ENCODE assay signal across 8 cellular contexts in genomic region chr6:124870611-124871201, GRCh38.
DNase-seq lines count a peak whose midpoint lies in the region; ATAC-seq, FAIRE-seq and TF ChIP-seq lines count a peak whose summit lies in the region.

No MANE protein-coding gene starts in this region.

- no peaks in the 10 kb centered on the region for H3K27me3 ChIP-seq in H7 (ENCODE audit: control insufficient read depth, insufficient read depth, low read length)

- H3K27me3 Mint-ChIP-seq in activated CD8-positive, alpha-beta T cell treated with anti-CD3 and anti-CD28 coated beads for 36 hours: peaks cover 1% of the 10 kb centered on the region
- H3K27me3 Mint-ChIP-seq in activated CD8-positive, alpha-beta T cell treated with anti-CD3 and anti-CD28 coated beads, Interleukin-2, amount 10 ng/mL, durations not matched to agents 7 days and 5 days (ENCODE audit: low read depth): peaks cover under 1% of the 10 kb centered on the region
- H3K27me3 Mint-ChIP-seq in type B pancreatic cell: no peaks in the 10 kb centered on the region
- H3K27me3 Mint-ChIP-seq in activated T-cell treated with anti-CD3 and anti-CD28 coated beads, Interleukin-2, amount 50 U/mL, for 72 hours (ENCODE audit: low read depth): no peaks in the 10 kb centered on the region

- no peak for DNase-seq in activated CD8-positive, alpha-beta T cell treated with anti-CD3 and anti-CD28 coated beads for 36 hours
- no peak for DNase-seq in activated CD8-positive, alpha-beta T cell treated with anti-CD3 and anti-CD28 coated beads, Interleukin-2, amount 10 ng/mL, durations not matched to agents 7 days and 5 days
- DNase-seq in RWPE1 (ENCODE audit: low spot score) (peak; percentile 48), frontal cortex (ENCODE audit: low spot score in 2 of 2) (peak in 1 of 2 donors; percentile 13), type B pancreatic cell (ENCODE audit: extremely low spot score, unreplicated experiment) (no peak), NCI-H128 (lab: John Stamatoyannopoulos, UW; ENCODE audit: unreplicated experiment) (no peak), H7 (no peak)
- DNase-seq in activated T-cell treated with anti-CD3 and anti-CD28 coated beads, Interleukin-2, amount 50 U/mL, for 72 hours: no peak

- intact Hi-C loops in activated CD8-positive, alpha-beta T cell treated with anti-CD3 and anti-CD28 coated beads for 36 hours (cut with micrococcal nuclease): no loop called here

- CTCF ChIA-PET in activated CD8-positive, alpha-beta T cell treated with anti-CD3 and anti-CD28 coated beads for 36 hours (lab: Charles Lee): interaction anchor here (1.0 to 1.6 kb wide), 6 partner anchors 16 to 253 kb away, joined by 3 to 4 read pairs (median 3); no protein-coding TSS in a partner anchor
- CTCF ChIA-PET in activated CD8-positive, alpha-beta T cell treated with anti-CD3 and anti-CD28 coated beads, Interleukin-2, amount 10 ng/mL, durations not matched to agents 7 days and 5 days (lab: Charles Lee): interaction anchor here (1.1 to 1.8 kb wide), 2 partner anchors 242 to 244 kb away, joined by 4 read pairs; no protein-coding TSS in a partner anchor
- CTCF ChIA-PET in RWPE1 (lab: Yijun Ruan, JAX): interaction anchor here (0.6 to 1.6 kb wide), 12 partner anchors 9 to 428 kb away, joined by 3 to 27 read pairs (median 4); partner anchors contain the start of gene TPD52L1

- no peaks in the 10 kb centered on the region for H3K36me3 ChIP-seq in H7 (replicated peaks; ENCODE audit: control insufficient read depth, insufficient read depth, low read length)

- H3K9me3 Mint-ChIP-seq in activated CD8-positive, alpha-beta T cell treated with anti-CD3 and anti-CD28 coated beads for 36 hours: no peaks in the 10 kb centered on the region
- H3K9me3 Mint-ChIP-seq in activated CD8-positive, alpha-beta T cell treated with anti-CD3 and anti-CD28 coated beads, Interleukin-2, amount 10 ng/mL, durations not matched to agents 7 days and 5 days (ENCODE audit: insufficient read depth): no peaks in the 10 kb centered on the region
- H3K9me3 Mint-ChIP-seq in type B pancreatic cell: no peaks in the 10 kb centered on the region
- H3K9me3 Mint-ChIP-seq in activated T-cell treated with anti-CD3 and anti-CD28 coated beads, Interleukin-2, amount 50 U/mL, for 72 hours: no peaks in the 10 kb centered on the region

- H3K36me3 Mint-ChIP-seq in activated CD8-positive, alpha-beta T cell treated with anti-CD3 and anti-CD28 coated beads for 36 hours (ENCODE audit: low read depth): no peaks in the 10 kb centered on the region
- H3K36me3 Mint-ChIP-seq in activated CD8-positive, alpha-beta T cell treated with anti-CD3 and anti-CD28 coated beads, Interleukin-2, amount 10 ng/mL, durations not matched to agents 7 days and 5 days (ENCODE audit: low read depth): no peaks in the 10 kb centered on the region
- H3K36me3 Mint-ChIP-seq in type B pancreatic cell: no peaks in the 10 kb centered on the region
- no peaks in the 10 kb centered on the region for H3K36me3 Mint-ChIP-seq in activated T-cell treated with anti-CD3 and anti-CD28 coated beads, Interleukin-2, amount 50 U/mL, for 72 hours (ENCODE audit: insufficient read depth in 2 of 2)

- no peak overlapping the region for H3K4me3 Mint-ChIP-seq in activated CD8-positive, alpha-beta T cell treated with anti-CD3 and anti-CD28 coated beads for 36 hours
- H3K4me3 Mint-ChIP-seq in activated CD8-positive, alpha-beta T cell treated with anti-CD3 and anti-CD28 coated beads, Interleukin-2, amount 10 ng/mL, durations not matched to agents 7 days and 5 days: no peak overlapping the region
- H3K4me3 Mint-ChIP-seq in type B pancreatic cell: no peak overlapping the region
- no peak overlapping the region for H3K4me3 Mint-ChIP-seq in activated T-cell treated with anti-CD3 and anti-CD28 coated beads, Interleukin-2, amount 50 U/mL, for 72 hours

- no peak for ATAC-seq in activated CD8-positive, alpha-beta T cell treated with anti-CD3 and anti-CD28 coated beads for 36 hours
- ATAC-seq in activated CD8-positive, alpha-beta T cell treated with anti-CD3 and anti-CD28 coated beads, Interleukin-2, amount 10 ng/mL, durations not matched to agents 7 days and 5 days: no peak
- no peak for ATAC-seq in activated T-cell treated with anti-CD3 and anti-CD28 coated beads, Interleukin-2, amount 50 U/mL, for 72 hours (replicated peaks in 1 of 2)

- no peak overlapping the region for H3K27ac Mint-ChIP-seq in activated CD8-positive, alpha-beta T cell treated with anti-CD3 and anti-CD28 coated beads for 36 hours
- no peak overlapping the region for H3K27ac Mint-ChIP-seq in activated CD8-positive, alpha-beta T cell treated with anti-CD3 and anti-CD28 coated beads, Interleukin-2, amount 10 ng/mL, durations not matched to agents 7 days and 5 days
- H3K27ac Mint-ChIP-seq in type B pancreatic cell: no peak overlapping the region
- no peak overlapping the region for H3K27ac Mint-ChIP-seq in activated T-cell treated with anti-CD3 and anti-CD28 coated beads, Interleukin-2, amount 50 U/mL, for 72 hours

- no peak overlapping the region for H3K4me3 ChIP-seq in H7 (ENCODE audit: insufficient read depth, low read depth, low read length)

- POLR2A ChIA-PET in activated CD8-positive, alpha-beta T cell treated with anti-CD3 and anti-CD28 coated beads for 36 hours (lab: Charles Lee): no interaction called here
- POLR2A ChIA-PET in activated CD8-positive, alpha-beta T cell treated with anti-CD3 and anti-CD28 coated beads, Interleukin-2, amount 10 ng/mL, durations not matched to agents 7 days and 5 days (lab: Charles Lee): no interaction called here
- POLR2A ChIA-PET in RWPE1 (lab: Yijun Ruan, JAX; ENCODE audit: low non-redundant PET): no interaction called here

- no peak overlapping the region for H3K27ac ChIP-seq in RWPE1

- no peaks in the 10 kb centered on the region for H3K4me1 Mint-ChIP-seq in activated CD8-positive, alpha-beta T cell treated with anti-CD3 and anti-CD28 coated beads for 36 hours (ENCODE audit: low read depth)
- H3K4me1 Mint-ChIP-seq in activated CD8-positive, alpha-beta T cell treated with anti-CD3 and anti-CD28 coated beads, Interleukin-2, amount 10 ng/mL, durations not matched to agents 7 days and 5 days (ENCODE audit: low read depth): no peaks in the 10 kb centered on the region
- H3K4me1 Mint-ChIP-seq in type B pancreatic cell (ENCODE audit: unreplicated experiment): no peaks in the 10 kb centered on the region
- no peaks in the 10 kb centered on the region for H3K4me1 Mint-ChIP-seq in activated T-cell treated with anti-CD3 and anti-CD28 coated beads, Interleukin-2, amount 50 U/mL, for 72 hours (ENCODE audit: low read depth)

- peak; percentile 42 for TF ChIP-seq CTCF in activated CD8-positive, alpha-beta T cell treated with anti-CD3 and anti-CD28 coated beads for 36 hours (IDR thresholded peaks at IDR 0.05)
- peak; percentile 69 for TF ChIP-seq CTCF in RWPE1 (conservative IDR thresholded peaks at IDR 0.05; ENCODE audit: low read depth)
- TF ChIP-seq CTCF in type B pancreatic cell (conservative IDR thresholded peaks at IDR 0.05): peak; percentile 88

- FAIRE-seq in frontal cortex (lab: Jason Lieb, UNC): peak; percentile 98
